9 cellular contexts compared by ENCODE assay signal in genomic region chr12:89355243-89356068, GRCh38. TPM values are rescaled to one million over a fixed set of nuclear protein-coding genes. Genes with fewer than 3 reads are reported as not detected.
DNase-seq lines count a peak whose midpoint lies in the region; ATAC-seq, FAIRE-seq and TF ChIP-seq lines count a peak whose summit lies in the region.
"Had no signal": no experiment of that assay in that cellular context is flagged by ENCODE, and none has a peak within 500 bp of the region (broad histone marks: within the 10 kb centered on the region; RNA-seq: fewer than 3 reads in every experiment).

No MANE protein-coding gene starts in this region.

- H3K79me2 ChIP-seq in mesendoderm (ENCODE audit: control insufficient read depth, insufficient read depth, low read length): peaks cover 16% of the 10 kb centered on the region

- WGBS in mesendoderm (ENCODE audit: extremely low coverage, insufficient coverage, low lambda C conversion rate): no CpG with 5 or more reads among the region's 18 CpGs
- 73 to 78% methylated on average over 18 of the region's 18 CpGs for WGBS in aorta, 2 donors

- peak overlapping the region; percentile 63 for H3K9ac ChIP-seq in mesendoderm (ENCODE audit: low read length)

- H3K18ac ChIP-seq in mesendoderm (ENCODE audit: low read length): peak overlapping the region; percentile 94

- peak overlapping the region; percentile 63 for H3K4me2 ChIP-seq in mesendoderm (ENCODE audit: low read length)

- H3K9me3 ChIP-seq in right atrium auricular region (no peaks in the 10 kb centered on the region), aorta (ENCODE audit: control insufficient read depth, low read length) (no peaks in the 10 kb centered on the region)

- peak overlapping the region; percentile 89 for H2BK5ac ChIP-seq in mesendoderm (ENCODE audit: low read length)

- H3K4ac ChIP-seq in mesendoderm (ENCODE audit: low read depth, low read length): no peak overlapping the region

- no peak overlapping the region for H4K8ac ChIP-seq in mesendoderm (ENCODE audit: low read depth, low read length)

- peak overlapping the region; percentile 90 for H3K23ac ChIP-seq in mesendoderm (ENCODE audit: low read length)

- no peak overlapping the region for H2AK5ac ChIP-seq in mesendoderm (ENCODE audit: low read length)

- peaks cover 62% of the 10 kb centered on the region for H3K27me3 Mint-ChIP-seq in brain

- no peaks in the 10 kb centered on the region for H3K36me3 ChIP-seq in right atrium auricular region
- no peaks in the 10 kb centered on the region for H3K36me3 ChIP-seq in mesendoderm (ENCODE audit: control insufficient read depth, insufficient read depth, low read length)
- H3K36me3 ChIP-seq in aorta (ENCODE audit: control insufficient read depth in 1 of 2, insufficient read depth in 2 of 2, low read length in 1 of 2): no peaks in the 10 kb centered on the region

- H3K9me3 Mint-ChIP-seq in brain: no peaks in the 10 kb centered on the region

- H2BK15ac ChIP-seq in mesendoderm (replicated peaks; ENCODE audit: low read depth): no peak overlapping the region

- peaks cover 0 to 28% of the 10 kb centered on the region in 2 donors for H3K4me1 ChIP-seq in right atrium auricular region
- peaks cover 22% of the 10 kb centered on the region for H3K4me1 ChIP-seq in mesendoderm (ENCODE audit: control insufficient read depth, low read depth, low read length)
- peaks cover 0 to 6% of the 10 kb centered on the region in 2 donors for H3K4me1 ChIP-seq in aorta (ENCODE audit: control insufficient read depth in 1 of 2, insufficient read depth in 2 of 2, low read length in 2 of 2)

- no peak for ATAC-seq in left cardiac atrium
- ATAC-seq in aorta (ENCODE audit: low FRiP score): no peak
- ATAC-seq in HG03135 (IDR thresholded peaks at IDR 0.05; ENCODE audit: unreplicated experiment): no peak
- no peak for ATAC-seq in GM18519 (IDR thresholded peaks at IDR 0.05; ENCODE audit: low FRiP score, unreplicated experiment)

- DNase-seq in right atrium auricular region (ENCODE audit: low spot score) (no peak), left cardiac atrium (no peak), mesendoderm (peak; percentile 23), aorta (no peak), D721Med (ENCODE audit: insufficient read length, low spot score) (no peak)
- DNase-seq: effector CD8-positive, alpha-beta T cell had no signal

- H3K27ac Mint-ChIP-seq in brain: peak overlapping the region in 4 of 5 experiments; percentile 92 to 97 (median 96)

- H3K4me1 Mint-ChIP-seq in brain: peaks cover 44% of the 10 kb centered on the region

- TF ChIP-seq CTCF in right atrium auricular region (IDR thresholded peaks at IDR 0.05) (no peak), brain (conservative IDR thresholded peaks at IDR 0.05) (no peak), D721Med (IDR thresholded peaks at IDR 0.05; ENCODE audit: insufficient read depth, missing control alignments) (no peak)

- peak overlapping the region; percentile 85 to 98 (median 92) for H3K4me3 Mint-ChIP-seq in brain

- no peaks in the 10 kb centered on the region for H3K27me3 ChIP-seq in right atrium auricular region
- no peaks in the 10 kb centered on the region for H3K27me3 ChIP-seq in mesendoderm (ENCODE audit: insufficient read depth, low read length, poor library complexity)
- H3K27me3 ChIP-seq in aorta (ENCODE audit: control insufficient read depth in 1 of 2, insufficient read depth in 2 of 2, low read length in 1 of 2): no peaks in the 10 kb centered on the region

- H3K56ac ChIP-seq in mesendoderm (ENCODE audit: low read length): peak overlapping the region; percentile 86

- peaks cover 6% of the 10 kb centered on the region for H3K79me1 ChIP-seq in mesendoderm (ENCODE audit: low read length)

- peak overlapping the region; percentile 84 to 88 for H3K4me3 ChIP-seq in right atrium auricular region
- peak overlapping the region; percentile 31 for H3K4me3 ChIP-seq in mesendoderm (ENCODE audit: low read length)
- H3K4me3 ChIP-seq in aorta (ENCODE audit: low read length in 2 of 2): peak overlapping the region; percentile 36 to 45

- intact Hi-C loops in left cardiac atrium (cut with DNase I) (no loop called here), aorta (cut with DNase I) (loop anchor here in 1 of 2 donors (10.0 kb wide), 1 partner anchor 349 kb away; the partner anchor contains the start of gene ATP2B1)

- peaks cover 15% of the 10 kb centered on the region for H3K36me3 Mint-ChIP-seq in brain

- H3K27ac ChIP-seq in right atrium auricular region (peak overlapping the region; percentile 99 to 100), mesendoderm (ENCODE audit: low read depth, low read length) (peak overlapping the region; percentile 98), aorta (ENCODE audit: low read depth in 1 of 2, low read length in 2 of 2) (peak overlapping the region; percentile 69 to 70)

- H2BK120ac ChIP-seq in mesendoderm (ENCODE audit: low read depth, low read length): peak overlapping the region; percentile 46

- FAIRE-seq in D721Med (lab: Jason Lieb, UNC): no peak

- H4K5ac ChIP-seq in mesendoderm (ENCODE audit: low read length): peak overlapping the region; percentile 77

RNA-seq across cellular contexts. Expression of gene DUSP6, which starts 3.2 kb away (rescaled TPM):
- total RNA-seq in right atrium auricular region (10 to 100 TPM; 25.7 to 54.1 TPM), left cardiac atrium (10 to 100 TPM; 47.8 to 53.2 TPM), aorta (10 to 100 TPM; 94.6 to 96.8 TPM)
- polyA plus RNA-seq in brain (ENCODE audit: insufficient read depth, low read depth, low replicate concordance) (14.8 TPM), aorta (10 to 100 TPM; 19.8 to 33.4 TPM)
- polyA plus RNA-seq in mesendoderm (2013, experiment 1 of 2): 30.5 TPM
- polyA plus RNA-seq in mesendoderm (2013, experiment 2 of 2): 30.1 TPM

Comparison
In these comparisons a context has a peak if more than half of its experiments do, and no peak if none do; other contexts are left out.
1. H3K4me3 ChIP-seq: peak in every context shown above with its lines; median percentile 86 in right atrium auricular region; 40 in aorta; 31 in mesendoderm.